ENCODE assay signal across 8 cellular contexts in the genomic region with DNA sequence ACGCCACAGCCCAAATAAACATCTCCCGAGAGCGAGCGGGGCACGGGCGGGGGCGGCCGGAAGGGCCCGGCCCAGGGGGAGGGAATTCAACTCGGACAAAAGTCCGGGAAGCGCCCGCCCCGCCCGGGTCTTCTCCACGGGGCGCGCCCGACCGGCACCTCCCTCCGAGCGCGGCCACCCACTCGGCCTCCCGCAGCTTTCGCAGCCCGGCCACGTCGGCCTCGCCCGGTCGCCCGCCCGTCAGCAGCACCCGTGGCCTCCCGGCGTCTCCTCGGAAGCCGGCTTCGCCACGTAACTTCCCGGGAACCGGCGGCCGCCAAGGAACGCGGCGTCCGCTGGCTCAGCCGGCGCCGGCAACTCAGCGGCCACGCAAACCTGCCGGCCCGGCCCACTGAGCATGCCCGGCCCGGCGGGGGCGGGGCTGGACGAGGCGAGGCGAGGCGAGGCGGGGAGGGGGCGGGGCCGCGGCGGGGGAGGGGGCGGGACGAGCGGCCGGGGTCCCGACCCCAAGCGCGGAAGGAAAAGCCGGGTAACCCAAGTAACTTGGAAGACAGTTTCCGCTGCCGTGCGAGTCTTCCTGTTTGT. TPM values are rescaled to one million over a fixed set of nuclear protein-coding genes. Genes with fewer than 3 reads are reported as not detected.
DNase-seq lines count a peak whose midpoint lies in the region; ATAC-seq and TF ChIP-seq lines count a peak whose summit lies in the region.

Gene TJP1 (minus strand): TSS at position 369 of the 585 bp plus-strand sequence. CDS start 440 bp downstream, outside the sequence.

- no peak within 1 kb of the TSS for H3K4me2 ChIP-seq in Karpas-422 (ENCODE audit: low read depth, low read length, poor library complexity, severe bottlenecking)

- H3K4me3 Mint-ChIP-seq in stimulated activated memory B cell treated with anti-CD40 and anti-IgM and Interleukin-4, amounts not matched to agents 10 μg/mL and 1 μg/mL and 100 μg/mL, for 72 hours, result peak within 1 kb of the TSS; percentile 26

- H3K9me3 ChIP-seq in HEK293 (ENCODE audit: control insufficient read depth, insufficient read depth, low read depth, low read length), result no peaks in the 10 kb centered on the region
- no peaks in the 10 kb centered on the region for H3K9me3 ChIP-seq in Panc1 (ENCODE audit: control insufficient read depth, insufficient read depth, low read depth, low read length)
- no peaks in the 10 kb centered on the region for H3K9me3 ChIP-seq in duodenal mucosa (ENCODE audit: control insufficient read depth in 1 of 2, low read length in 2 of 2)
- H3K9me3 ChIP-seq in Karpas-422 (ENCODE audit: low read length), result peaks cover 5% of the 10 kb centered on the region

- H3K27me3 Mint-ChIP-seq in stimulated activated memory B cell treated with anti-CD40 and anti-IgM and Interleukin-4, amounts not matched to agents 10 μg/mL and 1 μg/mL and 100 μg/mL, for 72 hours, result peaks cover 53% of the 10 kb centered on the region

- DNase-seq in Ammon's horn (ENCODE audit: low spot score), result peak; percentile 64
- DNase-seq in Panc1 (ENCODE audit: low read depth, low spot score), result no peak
- DNase-seq in left kidney (ENCODE audit: low read depth, low spot score), result peak; percentile 95
- no peak for DNase-seq in Karpas-422

- H4K20me1 ChIP-seq in Karpas-422 (ENCODE audit: insufficient read depth, low read depth, low read length), result no peaks in the 10 kb centered on the region

- in situ Hi-C loops in Panc1 (cut with HindIII; ENCODE audit: low pct_unique_long_range_greater_than_20kb, low sequenced_read_pairs), result no loop called here

- no peak within 1 kb of the TSS for H2AFZ ChIP-seq in Karpas-422 (ENCODE audit: low read length)

- H3K27ac ChIP-seq in HEK293 (ENCODE audit: extremely low read depth, low read depth, low read length) (peak within 1 kb of the TSS; percentile 93), Panc1 (ENCODE audit: low read length) (peak within 1 kb of the TSS; percentile 82), duodenal mucosa (ENCODE audit: low read depth, low read length) (peak within 1 kb of the TSS; percentile 94), Karpas-422 (ENCODE audit: low read length) (no peak within 1 kb of the TSS)

- H3K36me3 Mint-ChIP-seq in stimulated activated memory B cell treated with anti-CD40 and anti-IgM and Interleukin-4, amounts not matched to agents 10 μg/mL and 1 μg/mL and 100 μg/mL, for 72 hours, result no peaks in the 10 kb centered on the region

- no peaks in the 10 kb centered on the region for H3K27me3 ChIP-seq in Panc1 (ENCODE audit: control insufficient read depth, insufficient read depth, low read length)
- H3K27me3 ChIP-seq in duodenal mucosa (ENCODE audit: control insufficient read depth in 1 of 2, insufficient read depth in 2 of 2, low read length in 2 of 2), result peaks cover 0 to 5% of the 10 kb centered on the region in 2 donors
- no peaks in the 10 kb centered on the region for H3K27me3 ChIP-seq in Karpas-422 (ENCODE audit: low read length)

- BruUV-seq in Panc1 (replicated peaks; lab: Mats Ljungman, UMichigan), result no TSS peak

- intact Hi-C loops in Panc1 (cut with micrococcal nuclease; ENCODE audit: unreplicated experiment), result no loop called here

- CTCF ChIA-PET in HEK293 (lab: Yijun Ruan, JAX) (interaction anchor here (0.9 to 1.0 kb wide), 2 partner anchors 103 to 104 kb away, joined by 3 to 6 read pairs; no protein-coding TSS in a partner anchor), Panc1 (lab: Charles Lee) (no interaction called here)

- H3K9me3 Mint-ChIP-seq in stimulated activated memory B cell treated with anti-CD40 and anti-IgM and Interleukin-4, amounts not matched to agents 10 μg/mL and 1 μg/mL and 100 μg/mL, for 72 hours, result peaks cover 9% of the 10 kb centered on the region

- H3K4me1 ChIP-seq in HEK293 (ENCODE audit: control insufficient read depth, insufficient read depth, low read length), result peaks cover 7% of the 10 kb centered on the region
- H3K4me1 ChIP-seq in Panc1 (ENCODE audit: control insufficient read depth, insufficient read depth, low read length), result peaks cover 21% of the 10 kb centered on the region
- peaks cover 5 to 7% of the 10 kb centered on the region in 2 donors for H3K4me1 ChIP-seq in duodenal mucosa (ENCODE audit: control insufficient read depth in 1 of 2, insufficient read depth in 2 of 2, low read length in 2 of 2)
- H3K4me1 ChIP-seq in Karpas-422 (ENCODE audit: low read length), result no peaks in the 10 kb centered on the region; the same call in 1 of the 2 replicates

- no peaks in the 10 kb centered on the region for H3K4me1 Mint-ChIP-seq in stimulated activated memory B cell treated with anti-CD40 and anti-IgM and Interleukin-4, amounts not matched to agents 10 μg/mL and 1 μg/mL and 100 μg/mL, for 72 hours

- POLR2A ChIA-PET in HEK293 (lab: Yijun Ruan, JAX) (interaction anchor here (0.8 to 3.3 kb wide), 4 partner anchors 13 to 103 kb away, joined by 3 to 18 read pairs (median 4); no protein-coding TSS in a partner anchor), Panc1 (lab: Charles Lee) (interaction anchor here (0.7 kb wide), 1 partner anchor 10 kb away, joined by 3 read pairs; no protein-coding TSS in a partner anchor)

- no peaks in the 10 kb centered on the region for H3K79me2 ChIP-seq in Karpas-422 (ENCODE audit: low read length)

- no peak within 1 kb of the TSS for H3K27ac Mint-ChIP-seq in stimulated activated memory B cell treated with anti-CD40 and anti-IgM and Interleukin-4, amounts not matched to agents 10 μg/mL and 1 μg/mL and 100 μg/mL, for 72 hours

- ATAC-seq in Panc1 (peak; percentile 93), GM19455 (IDR thresholded peaks at IDR 0.05; ENCODE audit: unreplicated experiment) (no peak)
- no peak for ATAC-seq in stimulated activated memory B cell treated with anti-CD40 and anti-IgM and Interleukin-4, amounts not matched to agents 10 μg/mL and 1 μg/mL and 100 μg/mL, for 72 hours

- TF ChIP-seq CTCF in HEK293 (tag by site-specific recombination; IDR thresholded peaks at IDR 0.05) (no peak), Panc1 (IDR thresholded peaks at IDR 0.05) (no peak)

- H3K36me3 ChIP-seq in HEK293 (ENCODE audit: control insufficient read depth in 2 of 2, insufficient read depth in 1 of 2, low read length in 2 of 2) (no peaks in the 10 kb centered on the region), Panc1 (ENCODE audit: control insufficient read depth, insufficient read depth, low read length) (no peaks in the 10 kb centered on the region; the same call in 1 of the 2 replicates), duodenal mucosa (ENCODE audit: control insufficient read depth in 1 of 2, insufficient read depth in 2 of 2, low read length in 2 of 2) (no peaks in the 10 kb centered on the region), Karpas-422 (ENCODE audit: insufficient read depth, low read length) (no peaks in the 10 kb centered on the region)

- peak within 1 kb of the TSS; percentile 80 for H3K4me3 ChIP-seq in HEK293 (ENCODE audit: low read depth, low read length)
- H3K4me3 ChIP-seq in Panc1 (ENCODE audit: low read depth in 2 of 2, low read length in 2 of 2), result peak within 1 kb of the TSS; percentile 82 to 86
- H3K4me3 ChIP-seq in duodenal mucosa (ENCODE audit: low read depth in 1 of 2, low read length in 2 of 2), result peak within 1 kb of the TSS; percentile 89 to 91
- no peak within 1 kb of the TSS for H3K4me3 ChIP-seq in Karpas-422 (ENCODE audit: low read length)

- H3K9me2 ChIP-seq in Karpas-422 (replicated peaks; ENCODE audit: insufficient read depth, low read length), result no peaks in the 10 kb centered on the region

- peak within 1 kb of the TSS; percentile 62 to 69 for H3K9ac ChIP-seq in duodenal mucosa (ENCODE audit: low read depth in 1 of 2, low read length in 2 of 2)
- H3K9ac ChIP-seq in Karpas-422 (ENCODE audit: low read length), result no peak within 1 kb of the TSS

TF ChIP-seq in HEK293, 187 proteins besides CTCF, POLR2A, EP300 and RAD21 (continues in another document):
- TF ChIP-seq ZNF423 (tag by site-specific recombination; IDR thresholded peaks at IDR 0.05) (no peak), ZNF518A (tag by site-specific recombination; conservative IDR thresholded peaks at IDR 0.05; ENCODE audit: low read depth) (no peak), ZBTB20 (tag by site-specific recombination; IDR thresholded peaks at IDR 0.05) (no peak), ZNF146 (tag by site-specific recombination; IDR thresholded peaks at IDR 0.05) (no peak; the same call in 1 of the 2 replicates)

RNA-seq across cellular contexts. Expression of gene TJP1, which starts in this region (rescaled TPM):
- 79.1 TPM for total RNA-seq in Panc1 (2021; ENCODE audit: unreplicated experiment)
- polyA plus RNA-seq in Panc1 (2012; ENCODE audit: insufficient read length), result 26.0 TPM
- not detected in 2 replicates for total RNA-seq in Karpas-422 (2014; rRNA removed; shearing (Covaris generic); ENCODE audit: low replicate concordance)

Comparison
In these comparisons a context has a peak if more than half of its experiments do, and no peak if none do; other contexts are left out.
1. RNA of gene TJP1 (total RNA-seq): 79.1 TPM in Panc1 (single experiment); not detected in Karpas-422; every median in the first group is over 10 times any median in the second.
2. DNase-seq: peak in Ammon's horn (single experiment) and left kidney (single experiment); none in Panc1 (single experiment) and Karpas-422 (single experiment).